In the genomic region with DNA sequence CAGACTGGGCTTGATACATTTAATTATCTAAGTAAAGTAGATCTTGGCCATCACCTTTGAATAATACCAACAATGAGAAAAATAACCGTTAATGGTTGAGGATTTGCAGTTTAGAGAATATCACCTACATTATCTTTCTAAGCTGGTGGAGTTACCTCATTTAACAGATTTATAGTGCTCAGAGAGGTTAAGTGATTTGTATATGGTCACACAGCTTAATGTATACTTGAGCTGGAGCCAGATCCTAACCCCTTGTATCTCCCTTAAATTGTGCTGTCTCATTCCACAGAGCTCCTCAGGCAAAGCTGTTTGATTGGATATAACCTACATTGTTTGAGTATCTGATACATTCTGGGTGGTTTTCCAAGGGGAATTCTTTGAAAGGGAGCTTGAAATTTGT, we compare ENCODE assay signal across 9 cellular contexts. TPM values are rescaled to one million over a fixed set of nuclear protein-coding genes. Genes with fewer than 3 reads are reported as not detected.
"Had no signal": no experiment of that assay in that cellular context is flagged by ENCODE, and none has a peak within 500 bp of the region (broad histone marks: within the 10 kb centered on the region; RNA-seq: fewer than 3 reads in every experiment).

No MANE protein-coding gene starts in this region.

- ATAC-seq: GM23338, HCT116, HepG2 had no signal

- DNase-seq: H7, HFFc6, KG1 had no signal

- H3K27ac Mint-ChIP-seq: IgD-negative memory B cell had no signal

- H3K4me2 ChIP-seq: GM23338 had no signal

- H3K27me3 Mint-ChIP-seq: IgD-negative memory B cell had no signal

- H3K9me3 Mint-ChIP-seq: GM23338, HFFc6, IgD-negative memory B cell had no signal

- H3K36me3 ChIP-seq: HAP-1 had no signal

- FAIRE-seq: HepG2 had no signal

- H2AFZ ChIP-seq: GM23338 had no signal

- H3K27ac ChIP-seq: HL-60 had no signal

- H3K4me3 ChIP-seq: GM23338, HAP-1 had no signal

- H3K9me3 ChIP-seq: HAP-1 had no signal

- H3K4me1 ChIP-seq: HAP-1 had no signal

- H3K4me3 Mint-ChIP-seq: GM23338, HFFc6, IgD-negative memory B cell had no signal

RNA-seq across cellular contexts. Expression of a gene that starts 57.8 kb away (rescaled TPM):
- total RNA-seq: GM23338, H7, HepG2 had no signal
- polyA plus RNA-seq: GM23338, HepG2, IgD-negative memory B cell had no signal
